In genomic region chr15:59035157-59035556, GRCh38 we compare ENCODE assay signal across 19 cellular contexts.
"Had no signal": no experiment of that assay in that cellular context is flagged by ENCODE, and none has a peak within 500 bp of the region (broad histone marks: within the 10 kb centered on the region; RNA-seq: fewer than 3 reads in every experiment).

No MANE protein-coding gene starts in this region.

- DNase-seq: effector memory CD4-positive, alpha-beta T cell; heart left ventricle; islet precursor cell; left ventricle myocardium superior; naive thymus-derived CD4-positive, alpha-beta T cell; nucleus accumbens; ovary; stimulated activated CD4-positive, alpha-beta T cell treated with anti-CD3 and anti-CD28 coated beads, Interleukin-4, amount 100 ng/mL, for 24 hours; tibial artery; upper lobe of left lung; uterus had no signal

- ATAC-seq: esophagus mucosa; heart left ventricle; left ventricle myocardium superior; naive thymus-derived CD4-positive, alpha-beta T cell; stimulated activated memory B cell treated with anti-CD40 and anti-IgM and Interleukin-4, amounts not matched to agents 10 μg/mL and 1 μg/mL and 100 μg/mL, for 72 hours had no signal

- FAIRE-seq: endometrium, frontal cortex had no signal

- H3K36me3 ChIP-seq: ovary, uterus had no signal

- H3K4me3 ChIP-seq: heart left ventricle, ovary, right atrium auricular region, smooth muscle cell, tibial artery, upper lobe of left lung, uterus had no signal

- H3K4me1 ChIP-seq: right atrium auricular region, uterus had no signal

- H3K27me3 ChIP-seq: heart left ventricle, ovary, right atrium auricular region, tibial artery, upper lobe of left lung, uterus had no signal

- H3K27me3 Mint-ChIP-seq: naive thymus-derived CD4-positive, alpha-beta T cell; stimulated activated memory B cell treated with anti-CD40 and anti-IgM and Interleukin-4, amounts not matched to agents 10 μg/mL and 1 μg/mL and 100 μg/mL, for 72 hours; stimulated activated naive CD8-positive, alpha-beta T cell treated with anti-CD3 and anti-CD28 coated beads, Interleukin-15, Interleukin-2, amounts not matched to agents 100 ng/mL and 50 ng/mL, for 24 hours had no signal

- H3K9me3 Mint-ChIP-seq: neural crest cell; stimulated activated naive CD8-positive, alpha-beta T cell treated with anti-CD3 and anti-CD28 coated beads, Interleukin-15, Interleukin-2, amounts not matched to agents 100 ng/mL and 50 ng/mL, for 24 hours had no signal

- H3K4me3 Mint-ChIP-seq: neural crest cell; stimulated activated memory B cell treated with anti-CD40 and anti-IgM and Interleukin-4, amounts not matched to agents 10 μg/mL and 1 μg/mL and 100 μg/mL, for 72 hours; stimulated activated naive CD8-positive, alpha-beta T cell treated with anti-CD3 and anti-CD28 coated beads, Interleukin-15, Interleukin-2, amounts not matched to agents 100 ng/mL and 50 ng/mL, for 24 hours had no signal

- H3K27ac Mint-ChIP-seq: stimulated activated memory B cell treated with anti-CD40 and anti-IgM and Interleukin-4, amounts not matched to agents 10 μg/mL and 1 μg/mL and 100 μg/mL, for 72 hours had no signal

- H3K4me1 Mint-ChIP-seq: neural crest cell had no signal

- H3K9me3 ChIP-seq: heart left ventricle, ovary, right atrium auricular region, tibial artery, upper lobe of left lung, uterus had no signal

- H3K4me2 ChIP-seq: smooth muscle cell had no signal

- H3K27ac ChIP-seq: heart left ventricle, ovary, right atrium auricular region, tibial artery, upper lobe of left lung, uterus had no signal
